ENCODE assay signal across 2 cellular contexts in the genomic region with DNA sequence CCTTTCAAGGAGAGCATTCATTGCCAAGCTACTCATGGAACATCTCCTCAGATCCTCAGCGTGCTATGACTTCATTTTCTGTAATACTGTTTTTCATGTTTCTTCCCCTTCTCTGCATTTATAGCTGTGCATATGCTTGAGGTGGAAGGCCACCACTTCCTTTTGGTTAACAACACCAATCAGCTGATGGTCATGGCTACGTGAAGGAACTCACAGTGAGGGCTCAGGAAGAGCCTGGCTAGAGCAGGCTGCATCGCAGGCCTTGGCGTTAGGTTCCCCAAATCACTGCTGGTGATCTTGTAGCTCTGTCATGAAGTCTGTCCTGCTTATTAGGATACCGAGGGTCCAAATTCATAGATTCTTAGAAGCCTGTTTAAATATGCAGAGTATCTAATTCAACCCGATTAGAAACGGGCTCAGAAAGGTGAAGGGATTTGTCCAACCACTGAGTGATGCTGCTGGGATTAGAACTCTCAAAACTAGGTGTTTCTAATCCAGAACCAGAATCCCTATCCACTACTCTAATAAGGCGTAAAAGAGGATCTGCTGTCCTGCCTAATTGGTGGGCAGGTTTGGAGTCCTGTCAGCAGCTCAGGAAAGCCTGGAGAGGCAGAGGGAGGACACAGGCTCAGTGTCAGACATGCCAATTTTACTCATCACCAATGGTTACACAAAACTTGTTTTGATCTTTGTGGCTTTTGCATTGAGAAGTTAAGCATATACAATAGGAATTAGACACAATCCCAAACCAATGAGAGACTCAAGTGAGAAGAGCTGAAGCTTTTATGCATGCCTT.
TF ChIP-seq lines count a peak whose summit lies in the region.

No MANE protein-coding gene starts in this region.

TF ChIP-seq in HepG2, 621 proteins besides CTCF, POLR2A, EP300 and RAD21 (continued from another document):
- TF ChIP-seq, protein P1, sequence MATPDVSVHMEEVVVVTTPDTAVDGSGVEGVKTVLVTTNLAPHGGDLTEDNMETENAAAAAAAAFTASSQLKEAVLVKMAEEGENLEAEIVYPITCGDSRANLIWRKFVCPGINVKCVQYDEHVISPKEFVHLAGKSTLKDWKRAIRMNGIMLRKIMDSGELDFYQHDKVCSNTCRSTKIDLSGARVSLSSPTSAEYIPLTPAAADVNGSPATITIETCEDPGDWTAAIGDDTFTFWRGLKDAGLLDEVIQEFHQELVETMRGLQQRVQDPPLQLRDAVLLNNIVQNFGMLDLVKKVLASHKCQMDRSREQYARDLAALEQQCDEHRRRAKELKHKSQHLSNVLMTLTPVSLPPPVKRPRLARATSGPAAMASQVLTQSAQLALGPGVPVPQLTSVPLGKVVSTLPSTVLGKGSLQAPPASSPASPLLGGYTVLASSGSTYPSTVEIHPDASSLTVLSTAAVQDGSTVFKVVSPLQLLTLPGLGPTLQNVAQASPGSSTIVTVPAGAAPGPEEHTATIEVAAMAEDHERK (CRISPR knock-in tag; IDR thresholded peaks at IDR 0.05; ENCODE audit: low read depth): no peak
- TF ChIP-seq TP53 (CRISPR knock-in tag; conservative IDR thresholded peaks at IDR 0.05) (no peak), CBX2 (IDR thresholded peaks at IDR 0.05; ENCODE audit: low read depth, low read length) (no peak), CBX2 (CRISPR knock-in tag; IDR thresholded peaks at IDR 0.05; ENCODE audit: low read depth) (no peak), RBM39 (IDR thresholded peaks at IDR 0.05; ENCODE audit: low read depth, low read length, poor library complexity, severe bottlenecking) (no peak), ZNF431 (CRISPR knock-in tag; IDR thresholded peaks at IDR 0.05; ENCODE audit: borderline replicate concordance, low read depth) (no peak)
- TF ChIP-seq, protein P2, sequence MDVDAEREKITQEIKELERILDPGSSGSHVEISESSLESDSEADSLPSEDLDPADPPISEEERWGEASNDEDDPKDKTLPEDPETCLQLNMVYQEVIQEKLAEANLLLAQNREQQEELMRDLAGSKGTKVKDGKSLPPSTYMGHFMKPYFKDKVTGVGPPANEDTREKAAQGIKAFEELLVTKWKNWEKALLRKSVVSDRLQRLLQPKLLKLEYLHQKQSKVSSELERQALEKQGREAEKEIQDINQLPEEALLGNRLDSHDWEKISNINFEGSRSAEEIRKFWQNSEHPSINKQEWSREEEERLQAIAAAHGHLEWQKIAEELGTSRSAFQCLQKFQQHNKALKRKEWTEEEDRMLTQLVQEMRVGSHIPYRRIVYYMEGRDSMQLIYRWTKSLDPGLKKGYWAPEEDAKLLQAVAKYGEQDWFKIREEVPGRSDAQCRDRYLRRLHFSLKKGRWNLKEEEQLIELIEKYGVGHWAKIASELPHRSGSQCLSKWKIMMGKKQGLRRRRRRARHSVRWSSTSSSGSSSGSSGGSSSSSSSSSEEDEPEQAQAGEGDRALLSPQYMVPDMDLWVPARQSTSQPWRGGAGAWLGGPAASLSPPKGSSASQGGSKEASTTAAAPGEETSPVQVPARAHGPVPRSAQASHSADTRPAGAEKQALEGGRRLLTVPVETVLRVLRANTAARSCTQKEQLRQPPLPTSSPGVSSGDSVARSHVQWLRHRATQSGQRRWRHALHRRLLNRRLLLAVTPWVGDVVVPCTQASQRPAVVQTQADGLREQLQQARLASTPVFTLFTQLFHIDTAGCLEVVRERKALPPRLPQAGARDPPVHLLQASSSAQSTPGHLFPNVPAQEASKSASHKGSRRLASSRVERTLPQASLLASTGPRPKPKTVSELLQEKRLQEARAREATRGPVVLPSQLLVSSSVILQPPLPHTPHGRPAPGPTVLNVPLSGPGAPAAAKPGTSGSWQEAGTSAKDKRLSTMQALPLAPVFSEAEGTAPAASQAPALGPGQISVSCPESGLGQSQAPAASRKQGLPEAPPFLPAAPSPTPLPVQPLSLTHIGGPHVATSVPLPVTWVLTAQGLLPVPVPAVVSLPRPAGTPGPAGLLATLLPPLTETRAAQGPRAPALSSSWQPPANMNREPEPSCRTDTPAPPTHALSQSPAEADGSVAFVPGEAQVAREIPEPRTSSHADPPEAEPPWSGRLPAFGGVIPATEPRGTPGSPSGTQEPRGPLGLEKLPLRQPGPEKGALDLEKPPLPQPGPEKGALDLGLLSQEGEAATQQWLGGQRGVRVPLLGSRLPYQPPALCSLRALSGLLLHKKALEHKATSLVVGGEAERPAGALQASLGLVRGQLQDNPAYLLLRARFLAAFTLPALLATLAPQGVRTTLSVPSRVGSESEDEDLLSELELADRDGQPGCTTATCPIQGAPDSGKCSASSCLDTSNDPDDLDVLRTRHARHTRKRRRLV (CRISPR knock-in tag; IDR thresholded peaks at IDR 0.05): no peak
TF ChIP-seq in HepG2: peak in this region for 0.

TF ChIP-seq in SK-N-SH treated with all-trans-retinoic acid at 6 μM for 48 hours, 23 proteins besides CTCF, POLR2A, EP300 and RAD21 (continued from another document):
- TF ChIP-seq, protein P3, sequence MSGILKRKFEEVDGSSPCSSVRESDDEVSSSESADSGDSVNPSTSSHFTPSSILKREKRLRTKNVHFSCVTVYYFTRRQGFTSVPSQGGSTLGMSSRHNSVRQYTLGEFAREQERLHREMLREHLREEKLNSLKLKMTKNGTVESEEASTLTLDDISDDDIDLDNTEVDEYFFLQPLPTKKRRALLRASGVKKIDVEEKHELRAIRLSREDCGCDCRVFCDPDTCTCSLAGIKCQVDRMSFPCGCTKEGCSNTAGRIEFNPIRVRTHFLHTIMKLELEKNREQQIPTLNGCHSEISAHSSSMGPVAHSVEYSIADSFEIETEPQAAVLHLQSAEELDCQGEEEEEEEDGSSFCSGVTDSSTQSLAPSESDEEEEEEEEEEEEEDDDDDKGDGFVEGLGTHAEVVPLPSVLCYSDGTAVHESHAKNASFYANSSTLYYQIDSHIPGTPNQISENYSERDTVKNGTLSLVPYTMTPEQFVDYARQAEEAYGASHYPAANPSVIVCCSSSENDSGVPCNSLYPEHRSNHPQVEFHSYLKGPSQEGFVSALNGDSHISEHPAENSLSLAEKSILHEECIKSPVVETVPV (CRISPR knock-in tag; IDR thresholded peaks at IDR 0.05): no peak
- TF ChIP-seq ZC3H10 (CRISPR knock-in tag; IDR thresholded peaks at IDR 0.05) (no peak), ESRRG (CRISPR knock-in tag; IDR thresholded peaks at IDR 0.05) (no peak), CSDC2 (CRISPR knock-in tag; IDR thresholded peaks at IDR 0.05) (no peak), ARNTL (CRISPR knock-in tag; IDR thresholded peaks at IDR 0.05; ENCODE audit: borderline replicate concordance, low read depth) (no peak), RARB (CRISPR knock-in tag; IDR thresholded peaks at IDR 0.05) (no peak)
- TF ChIP-seq, protein P4, sequence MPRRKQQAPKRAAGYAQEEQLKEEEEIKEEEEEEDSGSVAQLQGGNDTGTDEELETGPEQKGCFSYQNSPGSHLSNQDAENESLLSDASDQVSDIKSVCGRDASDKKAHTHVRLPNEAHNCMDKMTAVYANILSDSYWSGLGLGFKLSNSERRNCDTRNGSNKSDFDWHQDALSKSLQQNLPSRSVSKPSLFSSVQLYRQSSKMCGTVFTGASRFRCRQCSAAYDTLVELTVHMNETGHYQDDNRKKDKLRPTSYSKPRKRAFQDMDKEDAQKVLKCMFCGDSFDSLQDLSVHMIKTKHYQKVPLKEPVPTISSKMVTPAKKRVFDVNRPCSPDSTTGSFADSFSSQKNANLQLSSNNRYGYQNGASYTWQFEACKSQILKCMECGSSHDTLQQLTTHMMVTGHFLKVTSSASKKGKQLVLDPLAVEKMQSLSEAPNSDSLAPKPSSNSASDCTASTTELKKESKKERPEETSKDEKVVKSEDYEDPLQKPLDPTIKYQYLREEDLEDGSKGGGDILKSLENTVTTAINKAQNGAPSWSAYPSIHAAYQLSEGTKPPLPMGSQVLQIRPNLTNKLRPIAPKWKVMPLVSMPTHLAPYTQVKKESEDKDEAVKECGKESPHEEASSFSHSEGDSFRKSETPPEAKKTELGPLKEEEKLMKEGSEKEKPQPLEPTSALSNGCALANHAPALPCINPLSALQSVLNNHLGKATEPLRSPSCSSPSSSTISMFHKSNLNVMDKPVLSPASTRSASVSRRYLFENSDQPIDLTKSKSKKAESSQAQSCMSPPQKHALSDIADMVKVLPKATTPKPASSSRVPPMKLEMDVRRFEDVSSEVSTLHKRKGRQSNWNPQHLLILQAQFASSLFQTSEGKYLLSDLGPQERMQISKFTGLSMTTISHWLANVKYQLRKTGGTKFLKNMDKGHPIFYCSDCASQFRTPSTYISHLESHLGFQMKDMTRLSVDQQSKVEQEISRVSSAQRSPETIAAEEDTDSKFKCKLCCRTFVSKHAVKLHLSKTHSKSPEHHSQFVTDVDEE (CRISPR knock-in tag; IDR thresholded peaks at IDR 0.05): no peak
- TF ChIP-seq, protein P5, sequence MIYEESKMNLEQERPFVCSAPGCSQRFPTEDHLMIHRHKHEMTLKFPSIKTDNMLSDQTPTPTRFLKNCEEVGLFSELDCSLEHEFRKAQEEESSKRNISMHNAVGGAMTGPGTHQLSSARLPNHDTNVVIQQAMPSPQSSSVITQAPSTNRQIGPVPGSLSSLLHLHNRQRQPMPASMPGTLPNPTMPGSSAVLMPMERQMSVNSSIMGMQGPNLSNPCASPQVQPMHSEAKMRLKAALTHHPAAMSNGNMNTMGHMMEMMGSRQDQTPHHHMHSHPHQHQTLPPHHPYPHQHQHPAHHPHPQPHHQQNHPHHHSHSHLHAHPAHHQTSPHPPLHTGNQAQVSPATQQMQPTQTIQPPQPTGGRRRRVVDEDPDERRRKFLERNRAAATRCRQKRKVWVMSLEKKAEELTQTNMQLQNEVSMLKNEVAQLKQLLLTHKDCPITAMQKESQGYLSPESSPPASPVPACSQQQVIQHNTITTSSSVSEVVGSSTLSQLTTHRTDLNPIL (CRISPR knock-in tag; IDR thresholded peaks at IDR 0.05; ENCODE audit: low read depth): no peak
